ENCODE assay signal across 30 cellular contexts in genomic region chr2:231946241-231946814, GRCh38. TPM values are rescaled to one million over a fixed set of nuclear protein-coding genes. Genes with fewer than 3 reads are reported as not detected.
"Had no signal": no experiment of that assay in that cellular context is flagged by ENCODE, and none has a peak within 500 bp of the region (broad histone marks: within the 10 kb centered on the region; RNA-seq: fewer than 3 reads in every experiment).

No MANE protein-coding gene starts in this region.

- H3K27ac ChIP-seq: colonic mucosa, epithelial cell of prostate, gastrocnemius medialis, ovary, psoas muscle, skin epidermis, spleen, testis, tibial artery had no signal

- FAIRE-seq: kidney had no signal

- H3K36me3 ChIP-seq: colonic mucosa, gastrocnemius medialis, ovary, spleen, tibial artery had no signal

- H3K4me3 ChIP-seq: colonic mucosa, gastrocnemius medialis, mucosa of descending colon, ovary, psoas muscle, skin epidermis, spleen, testis, tibial artery had no signal

- H3K4me1 ChIP-seq: colonic mucosa, gastrocnemius medialis, psoas muscle, spleen, testis, tibial artery had no signal

- H3K4me3 Mint-ChIP-seq: dendritic cell treated with granulocyte-macrophage colony-stimulating factor and Interleukin-4, amounts not matched to agents 40 ng/mL and 50 ng/mL, for 4 days; endodermal cell; mesothelial cell of epicardium; naive B cell; natural killer cell treated with Interleukin-12 subunit alpha and Interleukin-12 subunit beta and Interleukin-15 and Interleukin-18, amount 100 ng/mL, for 72 hours; neural crest cell; stimulated activated memory B cell treated with anti-CD40 and anti-IgM and Interleukin-4, amounts not matched to agents 10 μg/mL and 1 μg/mL and 100 μg/mL, for 72 hours; type B pancreatic cell had no signal

- H3K27ac Mint-ChIP-seq: dendritic cell treated with granulocyte-macrophage colony-stimulating factor and Interleukin-4, amounts not matched to agents 40 ng/mL and 50 ng/mL, for 4 days; endodermal cell; mesothelial cell of epicardium; natural killer cell treated with Interleukin-12 subunit alpha and Interleukin-12 subunit beta and Interleukin-15 and Interleukin-18, amount 100 ng/mL, for 72 hours; stimulated activated memory B cell treated with anti-CD40 and anti-IgM and Interleukin-4, amounts not matched to agents 10 μg/mL and 1 μg/mL and 100 μg/mL, for 72 hours; type B pancreatic cell had no signal

- H3K27me3 ChIP-seq: gastrocnemius medialis, ovary, testis had no signal

- H3K9me3 ChIP-seq: colonic mucosa, gastrocnemius medialis, mucosa of descending colon, ovary, psoas muscle, testis, tibial artery had no signal

- DNase-seq: colonic mucosa; effector CD8-positive, alpha-beta T cell; endodermal cell; foreskin fibroblast; gastrocnemius medialis; kidney; mesenchymal stem cell; mucosa of descending colon; naive B cell; ovary; posterior cingulate gyrus; psoas muscle; right cardiac atrium; spleen; stimulated activated CD4-positive, alpha-beta T cell treated with anti-CD3 and anti-CD28 coated beads, Interleukin-4, amount 100 ng/mL, for 4 hours; stimulated activated naive CD8-positive, alpha-beta T cell treated with anti-CD3 and anti-CD28 coated beads, Interleukin-15, Interleukin-2, amounts not matched to agents 100 U/mL and 50 U/mL, for 24 hours; substantia nigra; testis; tibial artery had no signal

- H3K36me3 Mint-ChIP-seq: mesothelial cell of epicardium; naive B cell; natural killer cell treated with Interleukin-12 subunit alpha and Interleukin-12 subunit beta and Interleukin-15 and Interleukin-18, amount 100 ng/mL, for 72 hours; stimulated activated memory B cell treated with anti-CD40 and anti-IgM and Interleukin-4, amounts not matched to agents 10 μg/mL and 1 μg/mL and 100 μg/mL, for 72 hours; type B pancreatic cell had no signal

- H3K9me3 Mint-ChIP-seq: dendritic cell treated with granulocyte-macrophage colony-stimulating factor and Interleukin-4, amounts not matched to agents 40 ng/mL and 50 ng/mL, for 4 days; endodermal cell; natural killer cell treated with Interleukin-12 subunit alpha and Interleukin-12 subunit beta and Interleukin-15 and Interleukin-18, amount 100 ng/mL, for 72 hours; stimulated activated memory B cell treated with anti-CD40 and anti-IgM and Interleukin-4, amounts not matched to agents 10 μg/mL and 1 μg/mL and 100 μg/mL, for 72 hours; type B pancreatic cell had no signal

- ATAC-seq: esophagus mucosa; gastrocnemius medialis; left lobe of liver; mucosa of descending colon; psoas muscle; right cardiac atrium; stimulated activated memory B cell treated with anti-CD40 and anti-IgM and Interleukin-4, amounts not matched to agents 10 μg/mL and 1 μg/mL and 100 μg/mL, for 72 hours; stimulated activated naive CD8-positive, alpha-beta T cell treated with anti-CD3 and anti-CD28 coated beads, Interleukin-15, Interleukin-2, amounts not matched to agents 100 U/mL and 50 U/mL, for 24 hours had no signal

- H3K4me1 Mint-ChIP-seq: endodermal cell; mesothelial cell of epicardium; naive B cell; neural crest cell; stimulated activated memory B cell treated with anti-CD40 and anti-IgM and Interleukin-4, amounts not matched to agents 10 μg/mL and 1 μg/mL and 100 μg/mL, for 72 hours had no signal

RNA-seq across cellular contexts. Expression of gene NPPC, which starts 20.1 kb away (rescaled TPM):
- total RNA-seq: gastrocnemius medialis, kidney, left lobe of liver, testis had no signal
- polyA plus RNA-seq: liver had no signal
